Comparison of ENCODE assay signal across 21 cellular contexts in the genomic region with DNA sequence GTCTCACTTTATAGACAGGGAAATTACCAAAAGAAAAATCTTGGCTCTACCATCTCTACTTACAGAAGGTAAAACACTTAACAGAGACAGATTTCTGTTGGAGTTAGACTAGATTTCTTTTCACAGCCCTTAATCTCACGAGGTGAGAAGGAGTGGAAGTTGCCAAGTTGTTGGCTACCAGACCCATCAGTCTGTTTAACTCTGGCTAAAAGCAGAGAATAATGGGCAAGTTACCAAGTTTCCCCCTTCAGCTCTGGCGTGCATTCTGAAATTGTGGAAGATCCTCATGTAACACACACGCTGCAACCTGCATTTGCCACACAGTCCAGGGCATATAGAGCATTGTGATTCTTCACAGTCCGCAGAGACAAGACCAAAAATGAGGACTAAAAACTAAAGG. TPM values are rescaled to one million over a fixed set of nuclear protein-coding genes. Genes with fewer than 3 reads are reported as not detected.
DNase-seq lines count a peak whose midpoint lies in the region; ATAC-seq and TF ChIP-seq lines count a peak whose summit lies in the region.
"Had no signal": no experiment of that assay in that cellular context is flagged by ENCODE, and none has a peak within 500 bp of the region (broad histone marks: within the 10 kb centered on the region; RNA-seq: fewer than 3 reads in every experiment).

No MANE protein-coding gene starts in this region.

- no peak overlapping the region for H2AFZ ChIP-seq in trophoblast cell (ENCODE audit: insufficient read depth, low read length, poor library complexity)
- H2AFZ ChIP-seq: GM23248, PC-9 had no signal

- H3K4ac ChIP-seq in trophoblast cell (ENCODE audit: low read depth, low read length): no peak overlapping the region

- H3K36me3 ChIP-seq in trophoblast cell (ENCODE audit: control insufficient read depth in 1 of 2, insufficient read depth in 2 of 2, low read length in 2 of 2) (peaks cover 31 to 36% of the 10 kb centered on the region in 2 experiments), endodermal cell (ENCODE audit: control insufficient read depth, insufficient read depth, low read length) (peaks cover 70% of the 10 kb centered on the region)

- H3K23ac ChIP-seq in trophoblast cell (ENCODE audit: low read length): peak overlapping the region; percentile 7

- no peak for DNase-seq in activated CD4-positive, alpha-beta T cell treated with anti-CD3 and anti-CD28 coated beads for 36 hours
- no peak for DNase-seq in activated CD4-positive, alpha-beta T cell treated with anti-CD3 and anti-CD28 coated beads for 4 hours
- DNase-seq in NCI-H1092 (lab: John Stamatoyannopoulos, UW): peak; percentile 23
- DNase-seq in T-helper 17 cell: no peak
- no peak for DNase-seq in trophoblast cell
- DNase-seq in endodermal cell: no peak
- DNase-seq: BE2C; CD4-positive, CD25-positive, alpha-beta regulatory T cell; COR-L47; DMS153; GM23248; Kasumi-1; MM.1S; NCI-H1105; NCI-H510A treated with DMSO at 0.1 percent for 48 hours; NCI-H82; PC-9 had no signal

- H2BK5ac ChIP-seq in trophoblast cell (ENCODE audit: low read depth, low read length, poor library complexity): no peak overlapping the region

- no peak overlapping the region for H3K9ac ChIP-seq in trophoblast cell (ENCODE audit: low read length)
- H3K9ac ChIP-seq in endodermal cell (ENCODE audit: extremely low read depth, low read length, poor library complexity, severe bottlenecking): no peak overlapping the region
- H3K9ac ChIP-seq: GM23248 had no signal

- CTCF ChIA-PET in activated CD4-positive, alpha-beta T cell treated with anti-CD3 and anti-CD28 coated beads for 36 hours (lab: Charles Lee): no interaction called here

- H3K27ac ChIP-seq in trophoblast cell (ENCODE audit: low read depth, low read length): no peak overlapping the region
- no peak overlapping the region for H3K27ac ChIP-seq in endodermal cell (ENCODE audit: low read depth, low read length)
- H3K27ac ChIP-seq: GM23248, PC-9 had no signal

- no peak overlapping the region for H3K4me2 ChIP-seq in trophoblast cell (ENCODE audit: low read length)
- H3K4me2 ChIP-seq: PC-9 had no signal

- no peak for TF ChIP-seq CTCF in endodermal cell (conservative IDR thresholded peaks at IDR 0.05)

- H3K18ac ChIP-seq in trophoblast cell (ENCODE audit: low read length): no peak overlapping the region

- no peak overlapping the region for H2AK5ac ChIP-seq in trophoblast cell (ENCODE audit: low read length)

- no peaks in the 10 kb centered on the region for H3K27me3 Mint-ChIP-seq in activated CD4-positive, alpha-beta T cell treated with anti-CD3 and anti-CD28 coated beads for 36 hours
- H3K27me3 Mint-ChIP-seq in T-helper 17 cell (no peaks in the 10 kb centered on the region), endodermal cell (ENCODE audit: insufficient read depth) (no peaks in the 10 kb centered on the region)
- H3K27me3 Mint-ChIP-seq: CD4-positive, CD25-positive, alpha-beta regulatory T cell had no signal

- no peak overlapping the region for H2BK12ac ChIP-seq in trophoblast cell (ENCODE audit: low read length)

- H3K4me3 Mint-ChIP-seq in activated CD4-positive, alpha-beta T cell treated with anti-CD3 and anti-CD28 coated beads for 36 hours: no peak overlapping the region
- H3K4me3 Mint-ChIP-seq in T-helper 17 cell (no peak overlapping the region), endodermal cell (no peak overlapping the region)
- H3K4me3 Mint-ChIP-seq: CD4-positive, CD25-positive, alpha-beta regulatory T cell had no signal

- no peaks in the 10 kb centered on the region for H3K9me3 Mint-ChIP-seq in activated CD4-positive, alpha-beta T cell treated with anti-CD3 and anti-CD28 coated beads for 36 hours (ENCODE audit: low read depth)
- no peaks in the 10 kb centered on the region for H3K9me3 Mint-ChIP-seq in endodermal cell
- H3K9me3 Mint-ChIP-seq: CD4-positive, CD25-positive, alpha-beta regulatory T cell had no signal

- H3K79me2 ChIP-seq in trophoblast cell (ENCODE audit: control insufficient read depth, insufficient read depth, low read length, poor library complexity): no peaks in the 10 kb centered on the region

- H3K27ac Mint-ChIP-seq in activated CD4-positive, alpha-beta T cell treated with anti-CD3 and anti-CD28 coated beads for 36 hours: peak overlapping the region; percentile 35
- H3K27ac Mint-ChIP-seq in T-helper 17 cell: peak overlapping the region; percentile 85
- H3K27ac Mint-ChIP-seq in endodermal cell: no peak overlapping the region

- H3K9me3 ChIP-seq in T-helper 17 cell (ENCODE audit: control insufficient read depth, low read length, poor library complexity, severe bottlenecking) (no peaks in the 10 kb centered on the region), trophoblast cell (ENCODE audit: insufficient read depth, low read depth, low read length) (no peaks in the 10 kb centered on the region), endodermal cell (ENCODE audit: control insufficient read depth, low read length) (no peaks in the 10 kb centered on the region)
- H3K9me3 ChIP-seq: BE2C, HAP-1 had no signal

- no peaks in the 10 kb centered on the region for H3K79me1 ChIP-seq in trophoblast cell (ENCODE audit: low read length)

- intact Hi-C loops in activated CD4-positive, alpha-beta T cell treated with anti-CD3 and anti-CD28 coated beads for 36 hours (cut with DNase I, micrococcal nuclease): no loop called here

- H3K4me3 ChIP-seq in trophoblast cell (ENCODE audit: low read depth, low read length) (no peak overlapping the region), endodermal cell (ENCODE audit: low read length) (no peak overlapping the region)
- H3K4me3 ChIP-seq: GM12878, GM23248, HAP-1, PC-9 had no signal

- POLR2A ChIA-PET in activated CD4-positive, alpha-beta T cell treated with anti-CD3 and anti-CD28 coated beads for 36 hours (lab: Charles Lee): no interaction called here

- H3K27me3 ChIP-seq in trophoblast cell (ENCODE audit: insufficient read depth, low read length) (no peaks in the 10 kb centered on the region), endodermal cell (ENCODE audit: control insufficient read depth, insufficient read depth, low read length, poor library complexity, severe bottlenecking) (no peaks in the 10 kb centered on the region)
- H3K27me3 ChIP-seq: BE2C had no signal

- no peak for ATAC-seq in activated CD4-positive, alpha-beta T cell treated with anti-CD3 and anti-CD28 coated beads for 36 hours
- ATAC-seq in T-helper 17 cell (no peak), HG03135 (IDR thresholded peaks at IDR 0.05; ENCODE audit: unreplicated experiment) (no peak), HG02642 (IDR thresholded peaks at IDR 0.05; ENCODE audit: poor library complexity, unreplicated experiment) (no peak)
- ATAC-seq: GM12878 had no signal

- peaks cover 63% of the 10 kb centered on the region for H3K36me3 Mint-ChIP-seq in activated CD4-positive, alpha-beta T cell treated with anti-CD3 and anti-CD28 coated beads for 36 hours (ENCODE audit: low read depth)
- H3K36me3 Mint-ChIP-seq in T-helper 17 cell (ENCODE audit: low read depth) (peaks cover 11% of the 10 kb centered on the region), endodermal cell (ENCODE audit: low read depth) (peaks cover 69% of the 10 kb centered on the region)

- no peak overlapping the region for H2BK120ac ChIP-seq in trophoblast cell (ENCODE audit: insufficient read depth, low read length, poor library complexity)

- peaks cover 23% of the 10 kb centered on the region for H3K4me1 Mint-ChIP-seq in activated CD4-positive, alpha-beta T cell treated with anti-CD3 and anti-CD28 coated beads for 36 hours
- peaks cover 21% of the 10 kb centered on the region for H3K4me1 Mint-ChIP-seq in T-helper 17 cell
- H3K4me1 Mint-ChIP-seq in endodermal cell: peaks cover 2% of the 10 kb centered on the region

- no peak overlapping the region for H4K91ac ChIP-seq in trophoblast cell (ENCODE audit: low read depth, low read length)

- H3K4me1 ChIP-seq in trophoblast cell (ENCODE audit: control insufficient read depth in 1 of 2, insufficient read depth in 2 of 2, low read length in 2 of 2): no peaks in the 10 kb centered on the region
- no peaks in the 10 kb centered on the region for H3K4me1 ChIP-seq in endodermal cell (ENCODE audit: control insufficient read depth, insufficient read depth, low read length)

- no peak overlapping the region for H4K8ac ChIP-seq in trophoblast cell (ENCODE audit: low read depth, low read length)

- no peak overlapping the region for H3K14ac ChIP-seq in trophoblast cell (ENCODE audit: low read length)

- H4K12ac ChIP-seq in trophoblast cell (ENCODE audit: low read depth, low read length): no peak overlapping the region

- WGBS in trophoblast cell (ENCODE audit: extremely low coverage, insufficient coverage, insufficient read length): no CpG with 5 or more reads among the region's 4 CpGs
- 97 to 98% methylated on average over 4 of the region's 4 CpGs for WGBS in endodermal cell (ENCODE audit: insufficient coverage in 1 of 2, insufficient read length in 1 of 2), 2 experiments

RNA-seq across cellular contexts. Expression of a gene that starts 49.3 kb away (rescaled TPM):
- total RNA-seq in activated CD4-positive, alpha-beta T cell treated with anti-CD3 and anti-CD28 coated beads for 36 hours: 10 to 100 TPM; 18.1 to 20.4 TPM
- total RNA-seq in T-helper 17 cell (10 to 100 TPM in 1 of 2 donors, 1 to 10 TPM in 1; 9.0 to 11.8 TPM), endodermal cell (10 to 100 TPM; 22.4 to 22.8 TPM)
- 11.1 and 11.2 TPM in 2 replicates for polyA plus RNA-seq in trophoblast cell (2013)
- polyA plus RNA-seq in endodermal cell (2013, experiment 1 of 2): 20.4 TPM
- polyA plus RNA-seq in endodermal cell (2013, experiment 2 of 2): 20.1 TPM
